8 cellular contexts compared by ENCODE assay signal in genomic region chr5:76402880-76403712, GRCh38. TPM values are rescaled to one million over a fixed set of nuclear protein-coding genes. Genes with fewer than 3 reads are reported as not detected.
DNase-seq lines count a peak whose midpoint lies in the region; ATAC-seq, FAIRE-seq and TF ChIP-seq lines count a peak whose summit lies in the region.

Gene IQGAP2, plus strand, starts transcription at chr5:76403285. Its CDS starts 261 bp downstream, at chr5:76403546.

- H4K20me1 ChIP-seq in hepatocyte (ENCODE audit: insufficient read depth, poor library complexity, severe bottlenecking), result no peaks in the 10 kb centered on the region

- intact Hi-C loops in gastrocnemius medialis (cut with DNase I; ENCODE audit: low total_unique reads), result loop anchor here (5.0 kb wide), 1 partner anchor 179 kb away; no protein-coding TSS in a partner anchor

- FAIRE-seq in HTR-8/SVneo (lab: Jason Lieb, UNC), result no peak

- H3K36me3 ChIP-seq in adipocyte (ENCODE audit: control insufficient read depth, insufficient read depth, low read length, severe bottlenecking) (no peaks in the 10 kb centered on the region), hepatocyte (replicated peaks; ENCODE audit: insufficient read depth, low read depth) (no peaks in the 10 kb centered on the region), gastrocnemius medialis (no peaks in the 10 kb centered on the region)

- peak within 1 kb of the TSS; percentile 90 for H3K4me2 ChIP-seq in hepatocyte

- H3K4me3 ChIP-seq in adipocyte (ENCODE audit: low read length) (peak within 1 kb of the TSS; percentile 79), hepatocyte (peak within 1 kb of the TSS; percentile 95), gastrocnemius medialis (peak within 1 kb of the TSS; percentile 43 to 63 (median 56))

- H3K27ac ChIP-seq in hepatocyte, result peak within 1 kb of the TSS; percentile 85
- peak within 1 kb of the TSS in 2 of 4 donors; percentile 14 to 18 for H3K27ac ChIP-seq in gastrocnemius medialis

- no peak within 1 kb of the TSS for H3K9ac ChIP-seq in adipocyte (ENCODE audit: low read length)

- TF ChIP-seq CTCF in hepatocyte (IDR thresholded peaks at IDR 0.05; ENCODE audit: poor library complexity), result peak; percentile 93
- peak in 2 of 5 experiments; percentile 14 to 35 for TF ChIP-seq CTCF in gastrocnemius medialis (IDR thresholded peaks at IDR 0.05 in 4 of 5, conservative IDR thresholded peaks at IDR 0.05 in 1 of 5)

- no peaks in the 10 kb centered on the region for H3K9me2 ChIP-seq in hepatocyte (replicated peaks; ENCODE audit: insufficient read depth)

- TF ChIP-seq POLR2A in gastrocnemius medialis (IDR thresholded peaks at IDR 0.05), result peak in 1 of 2 donors; percentile 17

- WGBS in hepatocyte (ENCODE audit: low lambda C conversion rate, missing lambda C conversion rate), result under 1% methylated on average over 70 of the region's 89 CpGs

- H3K9me3 ChIP-seq in adipocyte (ENCODE audit: control insufficient read depth, low read length) (no peaks in the 10 kb centered on the region), hepatocyte (ENCODE audit: low read depth) (no peaks in the 10 kb centered on the region), gastrocnemius medialis (no peaks in the 10 kb centered on the region)

- in situ Hi-C loops in gastrocnemius medialis (cut with MboI; ENCODE audit: low sequenced_read_pairs in 4 of 4), result no loop called here

- ATAC-seq in GM21381 (IDR thresholded peaks at IDR 0.05; ENCODE audit: unreplicated experiment) (peak; percentile 59), gastrocnemius medialis (no peak)

- H3K79me2 ChIP-seq in hepatocyte, result peaks cover 32% of the 10 kb centered on the region

- H3K4me1 ChIP-seq in adipocyte (ENCODE audit: control insufficient read depth, insufficient read depth, low read length) (peaks cover 6% of the 10 kb centered on the region), hepatocyte (ENCODE audit: insufficient read depth) (peaks cover 10% of the 10 kb centered on the region), gastrocnemius medialis (peaks cover 0 to 8% of the 10 kb centered on the region in 2 donors)

- H2AFZ ChIP-seq in hepatocyte, result peak within 1 kb of the TSS; percentile 74

- peak; percentile 26 for DNase-seq in DMS114 treated with DMSO at 0.1 percent for 48 hours (lab: John Stamatoyannopoulos, UW; ENCODE audit: unreplicated experiment)
- DNase-seq in HTR-8/SVneo (ENCODE audit: insufficient read length, low spot score), result peak; percentile 81
- DNase-seq in T-helper 1 cell, result peak; percentile 61 to 94 (median 77)
- DNase-seq in adipocyte (ENCODE audit: low read depth), result peak; percentile 64
- peak; percentile 91 for DNase-seq in hepatocyte (ENCODE audit: low spot score)
- peak; percentile 23 to 37 for DNase-seq in gastrocnemius medialis
- DNase-seq in amniotic stem cell (lab: John Stamatoyannopoulos, UW), result no peak

- H3K27me3 ChIP-seq in adipocyte (replicated peaks; ENCODE audit: control insufficient read depth, insufficient read depth, low read length) (peaks cover 57% of the 10 kb centered on the region), hepatocyte (no peaks in the 10 kb centered on the region), gastrocnemius medialis (peaks cover 20 to 25% (median 20%) of the 10 kb centered on the region in 3 donors)

RNA-seq across cellular contexts. Expression of gene IQGAP2, which starts in this region (rescaled TPM):
- total RNA-seq in hepatocyte, result 60.3 and 78.9 TPM in 2 replicates
- polyA plus RNA-seq in hepatocyte, result 34.5 and 37.2 TPM in 2 replicates
- 1 to 10 TPM; 1.5 to 6.8 (median 2.5) TPM for total RNA-seq in gastrocnemius medialis
